ENCODE assay signal across 34 cellular contexts in genomic region chr22:35944458-35944857, GRCh38.
"Had no signal": no experiment of that assay in that cellular context is flagged by ENCODE, and none has a peak within 500 bp of the region (broad histone marks: within the 10 kb centered on the region; RNA-seq: fewer than 3 reads in every experiment).

No MANE protein-coding gene starts in this region.

- H3K9me3 Mint-ChIP-seq: activated CD4-positive, alpha-beta memory T cell treated with anti-CD3 and anti-CD28 coated beads for 36 hours; activated CD4-positive, alpha-beta T cell treated with anti-CD3 and anti-CD28 coated beads, Interleukin-2, amount 10 ng/mL, durations not matched to agents 24 days and 14 days; activated T-helper 1 cell treated with anti-CD3 and anti-CD28 coated beads, Interleukin-12 subunit alpha, Interleukin-12 subunit beta, Interleukin-2, Interleukin-4 antibody, amounts not matched to agents 30 ng/mL and 10 ng/mL and 1 ng/mL, durations not matched to agents 14 hours and 24 hours and 36 hours; central memory CD8-positive, alpha-beta T cell; dendritic cell treated with granulocyte-macrophage colony-stimulating factor and Interleukin-4, amounts not matched to agents 40 ng/mL and 50 ng/mL, for 4 days; endodermal cell; natural killer cell treated with Interleukin-12 subunit alpha and Interleukin-12 subunit beta and Interleukin-15 and Interleukin-18, amount 100 ng/mL, for 72 hours; stimulated activated naive B cell treated with anti-CD40 and anti-IgM and Interleukin-4, amounts not matched to agents 10 μg/mL and 1 μg/mL and 100 μg/mL, for 72 hours; T-helper 1 cell treated with Interleukin-12 subunit alpha and Interleukin-12 subunit beta and Interleukin-4 antibody, amounts not matched to agents 30 μg/mL and 1 μg/mL, for 36 hours had no signal

- H3K4me1 ChIP-seq: breast epithelium, suprapubic skin had no signal

- H3K4me3 Mint-ChIP-seq: activated CD4-positive, alpha-beta memory T cell treated with anti-CD3 and anti-CD28 coated beads for 36 hours; activated CD4-positive, alpha-beta T cell treated with anti-CD3 and anti-CD28 coated beads, Interleukin-2, amount 10 ng/mL, durations not matched to agents 24 days and 14 days; activated T-helper 1 cell treated with anti-CD3 and anti-CD28 coated beads, Interleukin-12 subunit alpha, Interleukin-12 subunit beta, Interleukin-2, Interleukin-4 antibody, amounts not matched to agents 30 ng/mL and 10 ng/mL and 1 ng/mL, durations not matched to agents 14 hours and 24 hours and 36 hours; central memory CD8-positive, alpha-beta T cell; dendritic cell treated with granulocyte-macrophage colony-stimulating factor and Interleukin-4, amounts not matched to agents 40 ng/mL and 50 ng/mL, for 4 days; endodermal cell; natural killer cell treated with Interleukin-12 subunit alpha and Interleukin-12 subunit beta and Interleukin-15 and Interleukin-18, amount 100 ng/mL, for 72 hours; stimulated activated naive B cell treated with anti-CD40 and anti-IgM and Interleukin-4, amounts not matched to agents 10 μg/mL and 1 μg/mL and 100 μg/mL, for 72 hours; T-helper 1 cell treated with Interleukin-12 subunit alpha and Interleukin-12 subunit beta and Interleukin-4 antibody, amounts not matched to agents 30 μg/mL and 1 μg/mL, for 36 hours had no signal

- H3K4me2 ChIP-seq: hepatocyte, smooth muscle cell had no signal

- H3K27me3 Mint-ChIP-seq: progenitor cell of endocrine pancreas had no signal

- DNase-seq: activated CD4-positive, alpha-beta memory T cell treated with anti-CD3 and anti-CD28 coated beads for 36 hours; activated CD4-positive, alpha-beta T cell treated with anti-CD3 and anti-CD28 coated beads, Interleukin-2, amount 10 ng/mL, durations not matched to agents 24 days and 14 days; activated CD4-positive, CD25-positive, alpha-beta regulatory T cell treated with anti-CD3 and anti-CD28 coated beads, Interleukin-2, amount 50 U/mL, for 72 hours; activated CD8-positive, alpha-beta memory T cell treated with anti-CD3 and anti-CD28 coated beads, Interleukin-2, amount 50 U/mL, for 4 hours; activated gamma-delta T cell treated with Interleukin-2 at 50 U/mL for 16 hours; activated naive CD4-positive, alpha-beta T cell treated with anti-CD3 and anti-CD28 coated beads, Interleukin-2, amount 50 U/mL, for 16 hours; activated T-cell treated with anti-CD3 and anti-CD28 coated beads, Interleukin-2, amount 50 U/mL, for 1 hour; amygdala; endodermal cell; gastrocnemius medialis; glutamatergic neuron; mucosa of descending colon; sigmoid colon; stimulated activated CD4-positive, alpha-beta T cell treated with anti-CD3 and anti-CD28 coated beads, Interleukin-2, amount 100 ng/mL, for 24 hours; stimulated activated naive B cell treated with anti-CD40 and anti-IgM and Interleukin-4, amounts not matched to agents 10 μg/mL and 1 μg/mL and 100 μg/mL, for 72 hours; stomach; SW 1271; T-helper 9 cell had no signal

- H3K27ac Mint-ChIP-seq: activated CD4-positive, alpha-beta memory T cell treated with anti-CD3 and anti-CD28 coated beads for 36 hours; activated CD4-positive, alpha-beta T cell treated with anti-CD3 and anti-CD28 coated beads, Interleukin-2, amount 10 ng/mL, durations not matched to agents 24 days and 14 days; activated T-helper 1 cell treated with anti-CD3 and anti-CD28 coated beads, Interleukin-12 subunit alpha, Interleukin-12 subunit beta, Interleukin-2, Interleukin-4 antibody, amounts not matched to agents 30 ng/mL and 10 ng/mL and 1 ng/mL, durations not matched to agents 14 hours and 24 hours and 36 hours; dendritic cell treated with granulocyte-macrophage colony-stimulating factor and Interleukin-4, amounts not matched to agents 40 ng/mL and 50 ng/mL, for 4 days; endodermal cell; natural killer cell treated with Interleukin-12 subunit alpha and Interleukin-12 subunit beta and Interleukin-15 and Interleukin-18, amount 100 ng/mL, for 72 hours; stimulated activated naive B cell treated with anti-CD40 and anti-IgM and Interleukin-4, amounts not matched to agents 10 μg/mL and 1 μg/mL and 100 μg/mL, for 72 hours; T-helper 1 cell treated with Interleukin-12 subunit alpha and Interleukin-12 subunit beta and Interleukin-4 antibody, amounts not matched to agents 30 μg/mL and 1 μg/mL, for 36 hours had no signal

- H3K4me1 Mint-ChIP-seq: activated CD4-positive, alpha-beta T cell treated with anti-CD3 and anti-CD28 coated beads, Interleukin-2, amount 10 ng/mL, durations not matched to agents 24 days and 14 days; central memory CD8-positive, alpha-beta T cell; endodermal cell; stimulated activated naive B cell treated with anti-CD40 and anti-IgM and Interleukin-4, amounts not matched to agents 10 μg/mL and 1 μg/mL and 100 μg/mL, for 72 hours had no signal

- H3K27ac ChIP-seq: breast epithelium, esophagus muscularis mucosa, gastrocnemius medialis, hepatocyte, sigmoid colon, stomach, suprapubic skin, VCaP had no signal

- H3K9me3 ChIP-seq: breast epithelium, esophagus muscularis mucosa, gastrocnemius medialis, mucosa of descending colon, sigmoid colon, stomach, suprapubic skin, tibial nerve had no signal

- H3K27me3 ChIP-seq: breast epithelium, esophagus muscularis mucosa, gastrocnemius medialis, hepatocyte, sigmoid colon, stomach, suprapubic skin, tibial nerve had no signal

- H3K36me3 Mint-ChIP-seq: activated CD4-positive, alpha-beta memory T cell treated with anti-CD3 and anti-CD28 coated beads for 36 hours; natural killer cell treated with Interleukin-12 subunit alpha and Interleukin-12 subunit beta and Interleukin-15 and Interleukin-18, amount 100 ng/mL, for 72 hours; stimulated activated naive B cell treated with anti-CD40 and anti-IgM and Interleukin-4, amounts not matched to agents 10 μg/mL and 1 μg/mL and 100 μg/mL, for 72 hours had no signal

- ATAC-seq: gastrocnemius medialis; mucosa of descending colon; natural killer cell treated with Interleukin-12 subunit alpha and Interleukin-12 subunit beta and Interleukin-15 and Interleukin-18, amount 100 ng/mL, for 72 hours; stimulated activated naive B cell treated with anti-CD40 and anti-IgM and Interleukin-4, amounts not matched to agents 10 μg/mL and 1 μg/mL and 100 μg/mL, for 72 hours had no signal

- FAIRE-seq: keratinocyte, TTC549 had no signal

- H3K4me3 ChIP-seq: esophagus muscularis mucosa, hepatocyte, lung, mucosa of descending colon, sigmoid colon, smooth muscle cell, stomach, suprapubic skin, tibial nerve had no signal

- H3K36me3 ChIP-seq: breast epithelium, esophagus muscularis mucosa, gastrocnemius medialis, sigmoid colon, stomach, suprapubic skin, tibial nerve had no signal

- H2AFZ ChIP-seq: hepatocyte had no signal
